ENCODE assay signal across 18 cellular contexts in genomic region chr5:1012900-1013237, GRCh38. TPM values are rescaled to one million over a fixed set of nuclear protein-coding genes. Genes with fewer than 3 reads are reported as not detected.
DNase-seq lines count a peak whose midpoint lies in the region; ATAC-seq, FAIRE-seq and TF ChIP-seq lines count a peak whose summit lies in the region.
"Had no signal": no experiment of that assay in that cellular context is flagged by ENCODE, and none has a peak within 500 bp of the region (broad histone marks: within the 10 kb centered on the region; RNA-seq: fewer than 3 reads in every experiment).

No MANE protein-coding gene starts in this region.

- H3K36me3 Mint-ChIP-seq in neural progenitor cell = peaks cover under 1% of the 10 kb centered on the region
- peaks cover under 1% of the 10 kb centered on the region for H3K36me3 Mint-ChIP-seq in T-helper 17 cell (ENCODE audit: low read depth)

- H2AFZ ChIP-seq in neural progenitor cell (replicated peaks) = no peak overlapping the region
- H2AFZ ChIP-seq: GM23248 had no signal

- no peaks in the 10 kb centered on the region for H3K79me2 ChIP-seq in neural progenitor cell (ENCODE audit: low read depth)

- TF ChIP-seq CTCF in left ventricle myocardium inferior (IDR thresholded peaks at IDR 0.05; ENCODE audit: borderline replicate concordance) (no peak), RWPE2 (IDR thresholded peaks at IDR 0.05; ENCODE audit: poor library complexity, severe bottlenecking) (no peak), neural progenitor cell (IDR thresholded peaks at IDR 0.05) (no peak), transverse colon (IDR thresholded peaks at IDR 0.05) (no peak)

- H3K9me3 ChIP-seq in left ventricle myocardium inferior (replicated peaks) = no peaks in the 10 kb centered on the region
- no peaks in the 10 kb centered on the region for H3K9me3 ChIP-seq in RWPE2 (ENCODE audit: severe bottlenecking)
- no peaks in the 10 kb centered on the region for H3K9me3 ChIP-seq in neural progenitor cell (ENCODE audit: low read depth)
- H3K9me3 ChIP-seq in T-helper 17 cell (ENCODE audit: control insufficient read depth, low read length, poor library complexity, severe bottlenecking) = no peaks in the 10 kb centered on the region
- no peaks in the 10 kb centered on the region for H3K9me3 ChIP-seq in transverse colon

- H3K4me3 ChIP-seq in left ventricle myocardium inferior = no peak overlapping the region
- H3K4me3 ChIP-seq in RWPE2 (ENCODE audit: severe bottlenecking) = no peak overlapping the region
- no peak overlapping the region for H3K4me3 ChIP-seq in neural progenitor cell
- no peak overlapping the region for H3K4me3 ChIP-seq in transverse colon
- H3K4me3 ChIP-seq: GM12878, GM23248 had no signal

- H3K27ac Mint-ChIP-seq in neural progenitor cell (peak overlapping the region; percentile 14), T-helper 17 cell (no peak overlapping the region)
- H3K27ac Mint-ChIP-seq: CD4-positive, alpha-beta T cell; H9 had no signal

- H3K4me1 ChIP-seq in left ventricle myocardium inferior = peaks cover 39% of the 10 kb centered on the region
- no peaks in the 10 kb centered on the region for H3K4me1 ChIP-seq in RWPE2 (ENCODE audit: insufficient read depth, poor library complexity, severe bottlenecking)
- peaks cover 14% of the 10 kb centered on the region for H3K4me1 ChIP-seq in neural progenitor cell
- H3K4me1 ChIP-seq in transverse colon = peaks cover 4 to 16% (median 11%) of the 10 kb centered on the region in 4 donors

- 78% methylated on average over 7 of the region's 7 CpGs; no CpG with 5 or more reads in 1 of the 2 donors for WGBS in transverse colon (ENCODE audit: low coverage in 1 of 2), 2 donors

- no peaks in the 10 kb centered on the region for H3K9me3 Mint-ChIP-seq in neural progenitor cell
- H3K9me3 Mint-ChIP-seq: CD4-positive, alpha-beta T cell; H9 had no signal

- intact Hi-C loops in left ventricle myocardium inferior (cut with micrococcal nuclease) = no loop called here
- intact Hi-C loops in Right ventricle myocardium superior (cut with DNase I) = no loop called here
- intact Hi-C loops in transverse colon (cut with DNase I; ENCODE audit: low total_unique reads) = no loop called here

- peaks cover 5% of the 10 kb centered on the region for H3F3A ChIP-seq in neural progenitor cell (ENCODE audit: low read depth)

- H3K36me3 ChIP-seq in left ventricle myocardium inferior (no peaks in the 10 kb centered on the region), RWPE2 (ENCODE audit: low read depth) (no peaks in the 10 kb centered on the region), neural progenitor cell (no peaks in the 10 kb centered on the region), transverse colon (no peaks in the 10 kb centered on the region)

- FAIRE-seq in urothelium cell line (lab: Jason Lieb, UNC) = peak; percentile 5
- FAIRE-seq: GM12878, GM18507 had no signal

- peaks cover 14% of the 10 kb centered on the region for H3K27me3 Mint-ChIP-seq in neural progenitor cell (ENCODE audit: insufficient read depth, low read depth)
- peaks cover 37% of the 10 kb centered on the region for H3K27me3 Mint-ChIP-seq in T-helper 17 cell

- H3K27me3 ChIP-seq in left ventricle myocardium inferior (ENCODE audit: low read depth) = peaks cover 22% of the 10 kb centered on the region
- peaks cover 92% of the 10 kb centered on the region for H3K27me3 ChIP-seq in RWPE2 (ENCODE audit: insufficient read depth, poor library complexity, severe bottlenecking)
- peaks cover 42% of the 10 kb centered on the region for H3K27me3 ChIP-seq in neural progenitor cell
- H3K27me3 ChIP-seq in transverse colon = peaks cover 38% of the 10 kb centered on the region

- peaks cover 17% of the 10 kb centered on the region for H4K20me1 ChIP-seq in neural progenitor cell (ENCODE audit: low read depth)

- TF ChIP-seq POLR2A in transverse colon (IDR thresholded peaks at IDR 0.05) = no peak

- H3K4me2 ChIP-seq in neural progenitor cell = no peak overlapping the region

- H3K9ac ChIP-seq in neural progenitor cell = no peak overlapping the region
- H3K9ac ChIP-seq: GM23248 had no signal

- TF ChIP-seq EP300 in transverse colon (IDR thresholded peaks at IDR 0.05; ENCODE audit: low read depth) = no peak

- H3K4me3 Mint-ChIP-seq in neural progenitor cell (no peak overlapping the region), T-helper 17 cell (no peak overlapping the region)
- H3K4me3 Mint-ChIP-seq: CD4-positive, alpha-beta T cell; H9 had no signal

- ATAC-seq in Right ventricle myocardium superior (ENCODE audit: poor library complexity) = no peak
- ATAC-seq in RWPE2 (ENCODE audit: low read depth) = no peak
- ATAC-seq in T-helper 17 cell = no peak
- ATAC-seq: GM12878 had no signal

- H3K4me1 Mint-ChIP-seq in neural progenitor cell = peaks cover 15% of the 10 kb centered on the region
- peaks cover 9% of the 10 kb centered on the region for H3K4me1 Mint-ChIP-seq in T-helper 17 cell

- in situ Hi-C loops in transverse colon (cut with MboI; ENCODE audit: low pct_ligation_motif_present in 1 of 4, low pct_unique_long_range_greater_than_20kb in 1 of 4, low sequenced_read_pairs in 3 of 4) = loop anchor here in 1 of 4 donors (25.0 kb wide), 1 partner anchor 124 kb away; no protein-coding TSS in a partner anchor

- DNase-seq in left ventricle myocardium inferior (peak; percentile 8), Right ventricle myocardium superior (no peak), RWPE2 (ENCODE audit: low spot score) (peak; percentile 60), neural progenitor cell (ENCODE audit: low spot score) (no peak), urothelium cell line (ENCODE audit: low spot score) (no peak), SHP77 (lab: John Stamatoyannopoulos, UW) (no peak), T-helper 17 cell (no peak), transverse colon (no peak)
- DNase-seq: 8988T; AML-193; C1 segment of cervical spinal cord; Calu3; CD4-positive, alpha-beta T cell; DMS79; GM23248; H9 had no signal

- no peak overlapping the region for H3K27ac ChIP-seq in left ventricle myocardium inferior (replicated peaks)
- H3K27ac ChIP-seq in RWPE2 (ENCODE audit: poor library complexity, severe bottlenecking) = no peak overlapping the region
- H3K27ac ChIP-seq in neural progenitor cell = no peak overlapping the region
- no peak overlapping the region for H3K27ac ChIP-seq in transverse colon
- H3K27ac ChIP-seq: GM23248 had no signal

RNA-seq across cellular contexts. Expression of gene NKD2, which starts 4.3 kb away (rescaled TPM):
- total RNA-seq in left ventricle myocardium inferior = 3.7 TPM
- 2.8 TPM for total RNA-seq in Right ventricle myocardium superior
- 1.3 and 3.2 TPM in 2 replicates for total RNA-seq in neural progenitor cell (ENCODE audit: low replicate concordance)
- total RNA-seq in T-helper 17 cell = not detected
- under 1 TPM in 2 of 4 donors, not detected in 2; 0.41 to 0.80 TPM for total RNA-seq in transverse colon
- total RNA-seq: GM23248 had no signal

Comparison
In these comparisons a context has a peak if more than half of its experiments do, and no peak if none do; other contexts are left out.
1. DNase-seq: peak in left ventricle myocardium inferior (single experiment) and RWPE2 (single experiment); none in Right ventricle myocardium superior (single experiment), neural progenitor cell (single experiment), urothelium cell line (single experiment), SHP77 (0 of 2), T-helper 17 cell (0 of 3) and transverse colon (single experiment).